ENCODE assay signal across 2 cellular contexts in the genomic region with DNA sequence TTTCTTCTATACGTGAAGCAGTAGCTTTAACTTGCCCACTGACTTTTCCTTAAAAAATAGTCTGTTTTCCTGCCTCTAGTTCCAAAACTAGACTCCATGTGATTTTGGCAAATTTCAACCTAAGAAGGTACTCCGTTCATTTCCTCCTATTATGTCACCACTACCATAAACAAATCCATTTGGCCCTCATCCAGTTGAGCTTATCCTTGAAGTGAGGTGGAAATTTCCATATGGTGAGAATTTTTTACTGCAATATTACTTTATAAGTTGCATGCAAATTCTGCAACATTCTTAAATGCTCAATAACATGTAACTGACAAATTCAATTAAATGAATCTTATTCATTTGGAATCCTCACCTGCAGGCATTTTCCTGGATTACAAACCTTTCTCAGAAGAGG.
A peak's percentile ranks its signal among the peaks of the same experiment; 100 is the strongest.
TF ChIP-seq lines count a peak whose summit lies in the region.

No MANE protein-coding gene starts in this region.

TF ChIP-seq in GM23338, 12 proteins besides CTCF, POLR2A, EP300 and RAD21:
- TF ChIP-seq, protein P1, sequence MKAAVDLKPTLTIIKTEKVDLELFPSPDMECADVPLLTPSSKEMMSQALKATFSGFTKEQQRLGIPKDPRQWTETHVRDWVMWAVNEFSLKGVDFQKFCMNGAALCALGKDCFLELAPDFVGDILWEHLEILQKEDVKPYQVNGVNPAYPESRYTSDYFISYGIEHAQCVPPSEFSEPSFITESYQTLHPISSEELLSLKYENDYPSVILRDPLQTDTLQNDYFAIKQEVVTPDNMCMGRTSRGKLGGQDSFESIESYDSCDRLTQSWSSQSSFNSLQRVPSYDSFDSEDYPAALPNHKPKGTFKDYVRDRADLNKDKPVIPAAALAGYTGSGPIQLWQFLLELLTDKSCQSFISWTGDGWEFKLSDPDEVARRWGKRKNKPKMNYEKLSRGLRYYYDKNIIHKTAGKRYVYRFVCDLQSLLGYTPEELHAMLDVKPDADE (IDR thresholded peaks at IDR 0.05), result no peak
- no peak for TF ChIP-seq CREB1 (CRISPR knock-in tag; IDR thresholded peaks at IDR 0.05; ENCODE audit: low read depth)
- TF ChIP-seq EZH2 (IDR thresholded peaks at IDR 0.05; ENCODE audit: low read depth, unreplicated experiment), result no peak
- no peak for TF ChIP-seq ZNF114 (CRISPR knock-in tag; IDR thresholded peaks at IDR 0.05)
- no peak for TF ChIP-seq STAT1 (IDR thresholded peaks at IDR 0.05; ENCODE audit: unreplicated experiment)
- TF ChIP-seq NANOG (IDR thresholded peaks at IDR 0.05; ENCODE audit: borderline replicate concordance), result no peak

TF ChIP-seq in K562, 482 proteins besides CTCF, POLR2A, EP300 and RAD21:
- TF ChIP-seq NCOA6 (IDR thresholded peaks at IDR 0.05) (no peak), RBM25 (IDR thresholded peaks at IDR 0.05; ENCODE audit: low read depth, low read length, severe bottlenecking) (no peak), ZNF24 (IDR thresholded peaks at IDR 0.05) (peak; percentile 42; the same call in 1 of the 2 replicates), NFIC (IDR thresholded peaks at IDR 0.05) (peak; percentile 73)
- TF ChIP-seq, protein P2, sequence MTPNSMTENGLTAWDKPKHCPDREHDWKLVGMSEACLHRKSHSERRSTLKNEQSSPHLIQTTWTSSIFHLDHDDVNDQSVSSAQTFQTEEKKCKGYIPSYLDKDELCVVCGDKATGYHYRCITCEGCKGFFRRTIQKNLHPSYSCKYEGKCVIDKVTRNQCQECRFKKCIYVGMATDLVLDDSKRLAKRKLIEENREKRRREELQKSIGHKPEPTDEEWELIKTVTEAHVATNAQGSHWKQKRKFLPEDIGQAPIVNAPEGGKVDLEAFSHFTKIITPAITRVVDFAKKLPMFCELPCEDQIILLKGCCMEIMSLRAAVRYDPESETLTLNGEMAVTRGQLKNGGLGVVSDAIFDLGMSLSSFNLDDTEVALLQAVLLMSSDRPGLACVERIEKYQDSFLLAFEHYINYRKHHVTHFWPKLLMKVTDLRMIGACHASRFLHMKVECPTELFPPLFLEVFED (CRISPR knock-in tag; conservative IDR thresholded peaks at IDR 0.05), result no peak
